ENCODE assay signal across 1 cellular context in genomic region chr9:94938384-94938783, GRCh38.
TF ChIP-seq lines count a peak whose summit lies in the region.

No MANE protein-coding gene starts in this region.

TF ChIP-seq in GM23338, 12 proteins besides CTCF, POLR2A, EP300 and RAD21 (continued from another document):
- TF ChIP-seq ZNF462 (CRISPR knock-in tag; IDR thresholded peaks at IDR 0.05) = no peak
- no peak for TF ChIP-seq STAT1 (IDR thresholded peaks at IDR 0.05; ENCODE audit: unreplicated experiment)
